In genomic region chr3:155217591-155217990, GRCh38 we compare ENCODE assay signal across 1 cellular context.
TF ChIP-seq lines count a peak whose summit lies in the region.

No MANE protein-coding gene starts in this region.

TF ChIP-seq in GM23338, 12 proteins besides CTCF, POLR2A, EP300 and RAD21:
- no peak for TF ChIP-seq ZNF462 (CRISPR knock-in tag; IDR thresholded peaks at IDR 0.05)
- TF ChIP-seq STAT1 (IDR thresholded peaks at IDR 0.05; ENCODE audit: unreplicated experiment): no peak
- no peak for TF ChIP-seq ETS1 (IDR thresholded peaks at IDR 0.05)
- no peak for TF ChIP-seq NANOG (IDR thresholded peaks at IDR 0.05; ENCODE audit: borderline replicate concordance)
- TF ChIP-seq POLR2AphosphoS5 (IDR thresholded peaks at IDR 0.05; ENCODE audit: low read depth): no peak
- TF ChIP-seq EZH2phosphoT487 (IDR thresholded peaks at IDR 0.05; ENCODE audit: unreplicated experiment): no peak
- TF ChIP-seq JUNB (IDR thresholded peaks at IDR 0.05; ENCODE audit: unreplicated experiment): no peak
- no peak for TF ChIP-seq EZH2 (IDR thresholded peaks at IDR 0.05; ENCODE audit: low read depth, unreplicated experiment)
